ENCODE assay signal across 1 cellular context in genomic region chr16:4371481-4372314, GRCh38.
A peak's percentile ranks its signal among the peaks of the same experiment; 100 is the strongest.
TF ChIP-seq lines count a peak whose summit lies in the region.

VASN (plus strand) TSS chr16:4371848; CDS start chr16:4380878, 9,030 bp downstream.

TF ChIP-seq in HepG2, 621 proteins besides CTCF, POLR2A, EP300 and RAD21 (continued from another document and continues in another):
- TF ChIP-seq ZNF280D (CRISPR knock-in tag; IDR thresholded peaks at IDR 0.05) (no peak), MED8 (CRISPR knock-in tag; IDR thresholded peaks at IDR 0.05; ENCODE audit: insufficient replicate concordance) (peak; percentile 55), PRDM15 (CRISPR knock-in tag; IDR thresholded peaks at IDR 0.05) (peak; percentile 37; the same call in 1 of the 2 replicates), AKAP8 (CRISPR knock-in tag; IDR thresholded peaks at IDR 0.05) (no peak), POGZ (CRISPR knock-in tag; IDR thresholded peaks at IDR 0.05) (peak; percentile 64; the same call in 1 of the 2 replicates), LBX2 (CRISPR knock-in tag; IDR thresholded peaks at IDR 0.05; ENCODE audit: borderline replicate concordance) (no peak), ATRX (CRISPR knock-in tag; IDR thresholded peaks at IDR 0.05; ENCODE audit: borderline replicate concordance) (no peak), ZNF503 (CRISPR knock-in tag; IDR thresholded peaks at IDR 0.05) (no peak; the same call in 1 of the 2 replicates), RBFOX2 (IDR thresholded peaks at IDR 0.05; ENCODE audit: low read depth, low read length) (peak; percentile 97), RBM22 (optimal IDR thresholded peaks at IDR 0.05; ENCODE audit: low read length) (no peak), PTBP1 (IDR thresholded peaks at IDR 0.05; ENCODE audit: low read depth, low read length, poor library complexity, severe bottlenecking) (no peak), ISL2 (CRISPR knock-in tag; IDR thresholded peaks at IDR 0.05) (peak; percentile 77), PAXIP1 (CRISPR knock-in tag; conservative IDR thresholded peaks at IDR 0.05) (0 out of 2 replicates have a peak, but pooled peaks have one; percentile 25), ZSCAN9 (CRISPR knock-in tag; IDR thresholded peaks at IDR 0.05; ENCODE audit: borderline replicate concordance) (peak; percentile 57; the same call in 1 of the 2 replicates), BHLHE40 (IDR thresholded peaks at IDR 0.05; ENCODE audit: low read length) (peak; percentile 42; the same call in 1 of the 2 replicates), MNT (IDR thresholded peaks at IDR 0.05) (peak; percentile 47; the same call in 1 of the 2 replicates), ZNF792 (CRISPR knock-in tag; IDR thresholded peaks at IDR 0.05) (peak; percentile 65; the same call in 1 of the 2 replicates), REL (CRISPR knock-in tag; conservative IDR thresholded peaks at IDR 0.05) (no peak), ZNF446 (CRISPR knock-in tag; IDR thresholded peaks at IDR 0.05) (0 out of 2 replicates have a peak, but pooled peaks have one; percentile 50), SRF (IDR thresholded peaks at IDR 0.05; ENCODE audit: low read depth, low read length) (0 out of 2 replicates have a peak, but pooled peaks have one; percentile 25), ZBTB46 (CRISPR knock-in tag; IDR thresholded peaks at IDR 0.05; ENCODE audit: borderline replicate concordance) (no peak), RNF219 (CRISPR knock-in tag; IDR thresholded peaks at IDR 0.05) (no peak), ZNF34 (CRISPR knock-in tag; IDR thresholded peaks at IDR 0.05; ENCODE audit: borderline replicate concordance) (no peak), ATF7-NPFF (CRISPR knock-in tag; IDR thresholded peaks at IDR 0.05; ENCODE audit: low read depth) (peak; percentile 88), ZNF878 (CRISPR knock-in tag; IDR thresholded peaks at IDR 0.05) (0 out of 2 replicates have a peak, but pooled peaks have one; percentile 21), ZMAT3 (CRISPR knock-in tag; conservative IDR thresholded peaks at IDR 0.05) (peak; percentile 81), NAIF1 (CRISPR knock-in tag; IDR thresholded peaks at IDR 0.05; ENCODE audit: borderline replicate concordance) (no peak), ZMYM4 (CRISPR knock-in tag; IDR thresholded peaks at IDR 0.05) (peak; percentile 68), NFYC (CRISPR knock-in tag; IDR thresholded peaks at IDR 0.05) (peak; percentile 65), RARA (CRISPR knock-in tag; IDR thresholded peaks at IDR 0.05) (peak; percentile 77), NFYB (CRISPR knock-in tag; IDR thresholded peaks at IDR 0.05) (peak; percentile 66), E2F1 (CRISPR knock-in tag; IDR thresholded peaks at IDR 0.05) (peak; percentile 57; the same call in 1 of the 2 replicates), EED (CRISPR knock-in tag; IDR thresholded peaks at IDR 0.05) (no peak), ZBTB49 (CRISPR knock-in tag; IDR thresholded peaks at IDR 0.05; ENCODE audit: borderline replicate concordance) (no peak), GTF2F1 (IDR thresholded peaks at IDR 0.05; ENCODE audit: low read length) (no peak)
